ENCODE assay signal across 1 cellular context in the genomic region with DNA sequence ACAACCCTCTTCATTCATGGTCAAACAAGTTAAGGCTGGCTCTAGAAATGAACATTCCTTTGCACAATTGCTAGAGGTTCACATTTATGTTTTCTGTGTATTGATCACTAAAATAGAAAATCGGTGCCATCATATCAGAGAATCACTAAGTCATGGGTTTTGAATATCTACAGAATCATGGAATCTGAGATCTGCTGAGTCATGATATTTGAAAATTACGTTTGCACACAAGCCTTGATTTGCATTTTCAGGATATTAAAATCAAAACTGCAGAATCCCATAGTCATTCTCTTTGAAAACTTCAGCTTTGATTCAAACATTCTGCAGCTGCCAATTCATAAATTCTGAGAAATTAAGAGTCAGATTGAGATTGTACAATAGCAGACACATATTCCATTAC.
TF ChIP-seq lines count a peak whose summit lies in the region.

No MANE protein-coding gene starts in this region.

TF ChIP-seq in K562, 482 proteins besides CTCF, POLR2A, EP300 and RAD21 (continued from another document):
- TF ChIP-seq CC2D1A (IDR thresholded peaks at IDR 0.05) (no peak), BRF1 (IDR thresholded peaks at IDR 0.05; ENCODE audit: borderline replicate concordance, extremely low read depth, insufficient read length) (no peak), NFYB (IDR thresholded peaks at IDR 0.05; ENCODE audit: extremely low read depth, insufficient read length) (no peak), ZNF324 (CRISPR knock-in tag; IDR thresholded peaks at IDR 0.05) (no peak), MAFG (tag; conservative IDR thresholded peaks at IDR 0.05) (peak; percentile 85), MED1 (CRISPR knock-in tag; IDR thresholded peaks at IDR 0.05; ENCODE audit: borderline replicate concordance) (no peak), NFE2L1 (tag; IDR thresholded peaks at IDR 0.05; ENCODE audit: borderline replicate concordance, low read depth) (0 out of 2 replicates have a peak, but pooled peaks have one; percentile 12), SP1 (CRISPR knock-in tag; IDR thresholded peaks at IDR 0.05) (no peak), SMARCE1 (IDR thresholded peaks at IDR 0.05) (no peak), KDM4B (IDR thresholded peaks at IDR 0.05; ENCODE audit: borderline replicate concordance in 2 of 2, low read depth in 1 of 2) (no peak), ZNF239 (CRISPR knock-in tag; IDR thresholded peaks at IDR 0.05) (no peak), ZNF561 (CRISPR knock-in tag; conservative IDR thresholded peaks at IDR 0.05) (no peak), NELFE (IDR thresholded peaks at IDR 0.05; ENCODE audit: insufficient read depth, insufficient read length) (no peak)
- TF ChIP-seq, protein P1, sequence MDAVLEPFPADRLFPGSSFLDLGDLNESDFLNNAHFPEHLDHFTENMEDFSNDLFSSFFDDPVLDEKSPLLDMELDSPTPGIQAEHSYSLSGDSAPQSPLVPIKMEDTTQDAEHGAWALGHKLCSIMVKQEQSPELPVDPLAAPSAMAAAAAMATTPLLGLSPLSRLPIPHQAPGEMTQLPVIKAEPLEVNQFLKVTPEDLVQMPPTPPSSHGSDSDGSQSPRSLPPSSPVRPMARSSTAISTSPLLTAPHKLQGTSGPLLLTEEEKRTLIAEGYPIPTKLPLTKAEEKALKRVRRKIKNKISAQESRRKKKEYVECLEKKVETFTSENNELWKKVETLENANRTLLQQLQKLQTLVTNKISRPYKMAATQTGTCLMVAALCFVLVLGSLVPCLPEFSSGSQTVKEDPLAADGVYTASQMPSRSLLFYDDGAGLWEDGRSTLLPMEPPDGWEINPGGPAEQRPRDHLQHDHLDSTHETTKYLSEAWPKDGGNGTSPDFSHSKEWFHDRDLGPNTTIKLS (IDR thresholded peaks at IDR 0.05; ENCODE audit: borderline replicate concordance, low read depth) = no peak
- TF ChIP-seq, protein P2, sequence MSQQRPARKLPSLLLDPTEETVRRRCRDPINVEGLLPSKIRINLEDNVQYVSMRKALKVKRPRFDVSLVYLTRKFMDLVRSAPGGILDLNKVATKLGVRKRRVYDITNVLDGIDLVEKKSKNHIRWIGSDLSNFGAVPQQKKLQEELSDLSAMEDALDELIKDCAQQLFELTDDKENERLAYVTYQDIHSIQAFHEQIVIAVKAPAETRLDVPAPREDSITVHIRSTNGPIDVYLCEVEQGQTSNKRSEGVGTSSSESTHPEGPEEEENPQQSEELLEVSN (IDR thresholded peaks at IDR 0.05; ENCODE audit: borderline replicate concordance in 1 of 2, extremely low read depth in 1 of 2, insufficient read depth in 1 of 2, insufficient read length in 1 of 2, low read depth in 1 of 2, low read length in 1 of 2, poor library complexity in 1 of 2, severe bottlenecking in 1 of 2) = no peak
TF ChIP-seq in K562: peak in this region for 7.
